In the genomic region with DNA sequence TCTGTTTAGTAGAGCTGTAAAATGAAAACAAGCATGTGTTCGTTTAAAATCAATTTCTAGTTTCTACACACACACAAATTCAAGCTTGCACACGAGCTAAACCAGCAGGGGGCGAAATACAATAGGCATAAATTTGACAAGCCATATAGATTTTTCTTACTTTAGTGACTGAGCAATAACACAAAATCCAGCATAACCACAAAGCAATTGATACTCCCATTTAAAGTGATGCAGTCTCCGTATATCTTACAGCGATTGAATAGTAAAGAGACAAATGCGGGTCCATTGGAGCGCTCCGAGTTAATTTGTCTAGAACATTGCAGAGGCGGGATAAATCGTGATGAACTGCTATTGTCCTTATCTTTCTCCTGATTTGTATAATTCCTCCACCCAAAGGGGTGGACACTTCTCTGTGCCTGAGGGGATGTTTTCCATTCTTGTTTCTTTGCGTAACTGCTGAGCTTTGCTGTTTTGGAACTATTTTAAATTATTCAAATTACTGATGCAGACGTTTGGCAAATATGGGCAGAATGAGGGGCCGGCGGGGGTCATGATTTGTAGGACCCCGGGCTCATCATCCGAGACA, we compare ENCODE assay signal across 8 cellular contexts. TPM values are rescaled to one million over a fixed set of nuclear protein-coding genes. Genes with fewer than 3 reads are reported as not detected.
A peak's percentile ranks its signal among the peaks of the same experiment; 100 is the strongest.
DNase-seq lines count a peak whose midpoint lies in the region; ATAC-seq and TF ChIP-seq lines count a peak whose summit lies in the region.

No MANE protein-coding gene starts in this region.

- no peak for ATAC-seq in HG03196 (IDR thresholded peaks at IDR 0.05; ENCODE audit: unreplicated experiment)

- H3K4me3 ChIP-seq in fibroblast of the aortic adventitia (ENCODE audit: low read depth, low read length): peak overlapping the region; percentile 90

- peaks cover 28% of the 10 kb centered on the region for H3K4me1 Mint-ChIP-seq in activated T-helper 2 cell treated with anti-CD3 and anti-CD28 coated beads, Interferon-gamma antibody, Interleukin-2, Interleukin-4, amounts not matched to agents 10 μg/mL and 5 μg/mL and 100 μg/mL, durations not matched to agents 14 hours and 24 hours and 36 hours (ENCODE audit: low read depth)

- CTCF ChIA-PET in RWPE1 (lab: Yijun Ruan, JAX): interaction anchor here (0.6 to 2.8 kb wide), 10 partner anchors 8 to 473 kb away, joined by 3 to 14 read pairs (median 4); no protein-coding TSS in a partner anchor

- H3K27ac Mint-ChIP-seq in activated T-helper 2 cell treated with anti-CD3 and anti-CD28 coated beads, Interferon-gamma antibody, Interleukin-2, Interleukin-4, amounts not matched to agents 10 μg/mL and 5 μg/mL and 100 μg/mL, durations not matched to agents 14 hours and 24 hours and 36 hours: peak overlapping the region; percentile 99

- H3K27ac ChIP-seq in RWPE1: no peak overlapping the region

- POLR2A ChIA-PET in RWPE1 (lab: Yijun Ruan, JAX; ENCODE audit: low non-redundant PET): no interaction called here

- H3K4me3 Mint-ChIP-seq in activated T-helper 2 cell treated with anti-CD3 and anti-CD28 coated beads, Interferon-gamma antibody, Interleukin-2, Interleukin-4, amounts not matched to agents 10 μg/mL and 5 μg/mL and 100 μg/mL, durations not matched to agents 14 hours and 24 hours and 36 hours (ENCODE audit: low read depth): peak overlapping the region; percentile 97

- TF ChIP-seq CTCF in LNCAP (IDR thresholded peaks at IDR 0.05) (peak; percentile 63), RWPE1 (conservative IDR thresholded peaks at IDR 0.05; ENCODE audit: low read depth) (peak; percentile 85), fibroblast of the aortic adventitia (IDR thresholded peaks at IDR 0.05; ENCODE audit: insufficient read depth, low read length) (peak; percentile 82)

- intact Hi-C loops in activated T-helper 2 cell treated with anti-CD3 and anti-CD28 coated beads, Interferon-gamma antibody, Interleukin-2, Interleukin-4, amounts not matched to agents 10 μg/mL and 5 μg/mL and 100 μg/mL, durations not matched to agents 14 hours and 24 hours and 36 hours (cut with micrococcal nuclease): loop anchor here (1.0 to 10.0 kb wide), 14 partner anchors 32 to 938 kb away; partner anchors contain the start of genes CEP68, MDH1, PELI1 and SLC1A4

- peaks cover 10% of the 10 kb centered on the region for H3K27me3 Mint-ChIP-seq in activated T-helper 2 cell treated with anti-CD3 and anti-CD28 coated beads, Interferon-gamma antibody, Interleukin-2, Interleukin-4, amounts not matched to agents 10 μg/mL and 5 μg/mL and 100 μg/mL, durations not matched to agents 14 hours and 24 hours and 36 hours (ENCODE audit: low read depth)

- H3K9me3 Mint-ChIP-seq in activated T-helper 2 cell treated with anti-CD3 and anti-CD28 coated beads, Interferon-gamma antibody, Interleukin-2, Interleukin-4, amounts not matched to agents 10 μg/mL and 5 μg/mL and 100 μg/mL, durations not matched to agents 14 hours and 24 hours and 36 hours: no peaks in the 10 kb centered on the region

- DNase-seq in DMS 273 treated with DMSO at 0.1 percent for 48 hours (lab: John Stamatoyannopoulos, UW) (peak; percentile 50), RWPE1 (ENCODE audit: low spot score) (peak; percentile 49), fibroblast of the aortic adventitia (ENCODE audit: low read depth) (peak; percentile 93), non-pigmented ciliary epithelial cell (ENCODE audit: low read depth) (peak; percentile 65), superior temporal gyrus (ENCODE audit: extremely low spot score) (peak; percentile 98)
- peak; percentile 64 for DNase-seq in activated T-helper 2 cell treated with anti-CD3 and anti-CD28 coated beads, Interferon-gamma antibody, Interleukin-2, Interleukin-4, amounts not matched to agents 10 μg/mL and 5 μg/mL and 100 μg/mL, durations not matched to agents 14 hours and 24 hours and 36 hours (ENCODE audit: low spot score)

- H3K36me3 Mint-ChIP-seq in activated T-helper 2 cell treated with anti-CD3 and anti-CD28 coated beads, Interferon-gamma antibody, Interleukin-2, Interleukin-4, amounts not matched to agents 10 μg/mL and 5 μg/mL and 100 μg/mL, durations not matched to agents 14 hours and 24 hours and 36 hours (ENCODE audit: low read depth): peaks cover 18% of the 10 kb centered on the region

RNA-seq across cellular contexts. Expression of gene AFTPH, which starts 1.2 kb away (rescaled TPM):
- 34.6 and 36.6 TPM in 2 replicates for total RNA-seq in activated T-helper 2 cell treated with anti-CD3 and anti-CD28 coated beads, Interferon-gamma antibody, Interleukin-2, Interleukin-4, amounts not matched to agents 10 μg/mL and 5 μg/mL and 100 μg/mL, durations not matched to agents 14 hours and 24 hours and 36 hours
- total RNA-seq in fibroblast of the aortic adventitia (ENCODE audit: low replicate concordance): 23.6 and 29.8 TPM in 2 replicates
